8 cellular contexts compared by ENCODE assay signal in the genomic region with DNA sequence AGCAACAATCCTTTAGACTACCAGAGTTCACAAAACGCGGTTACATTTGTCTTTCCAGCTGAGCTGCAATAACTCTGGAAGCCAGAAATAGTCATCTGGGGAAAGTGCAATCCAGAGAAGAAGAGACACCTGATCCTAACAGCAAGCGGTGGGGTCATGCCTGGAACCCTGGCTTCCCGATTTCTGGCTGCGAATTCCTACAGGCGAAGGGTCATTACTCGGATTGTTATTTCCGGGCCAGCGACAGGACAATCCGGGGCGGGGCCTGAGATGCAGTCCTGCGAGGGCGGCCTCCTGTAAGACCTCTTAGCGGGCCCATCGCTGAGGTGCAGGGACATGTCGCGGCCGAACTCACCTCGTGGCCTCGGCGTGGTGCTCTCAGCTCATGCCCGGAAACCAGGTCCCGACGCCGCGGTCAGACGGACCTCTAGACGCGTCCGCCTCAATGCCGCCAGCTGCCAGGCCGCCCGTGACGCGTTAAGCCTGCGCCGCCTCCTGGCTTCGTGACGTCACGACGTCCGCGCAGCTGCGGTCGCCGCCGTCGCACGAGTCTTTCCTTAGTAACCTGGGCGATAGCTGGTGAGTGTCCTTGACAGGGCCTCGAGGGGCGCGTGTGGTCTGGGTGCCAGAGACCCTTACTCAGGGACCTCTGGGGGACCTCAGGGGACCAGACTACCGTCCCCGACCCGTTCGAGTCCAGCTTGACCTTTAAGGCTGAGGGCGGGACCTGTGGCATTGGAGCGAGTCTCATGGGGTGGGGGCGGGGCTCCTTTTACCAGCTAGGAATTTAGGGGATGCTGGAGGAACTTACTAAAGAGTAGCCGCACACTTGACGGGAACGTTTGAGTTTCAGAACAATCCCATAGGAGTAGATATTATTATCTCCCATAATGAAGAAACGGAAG. TPM values are rescaled to one million over a fixed set of nuclear protein-coding genes. Genes with fewer than 3 reads are reported as not detected.
DNase-seq lines count a peak whose midpoint lies in the region; ATAC-seq and FAIRE-seq lines count a peak whose summit lies in the region.

MRRF (plus strand) TSS at position 523 of the 905 bp plus-strand sequence. CDS start 6,010 bp downstream, outside the sequence.
RBM18 (minus strand) TSS at position 481 of the 905 bp plus-strand sequence. CDS start 3,348 bp downstream, outside the sequence.

- intact Hi-C loops in T-helper 2 cell treated with Interferon-gamma antibody and Interleukin-4, amounts not matched to agents 100 ng/mL and 5 ng/mL, for 36 hours (cut with micrococcal nuclease), result loop anchor here (1.0 to 10.0 kb wide), 6 partner anchors 52 to 640 kb away; partner anchors contain the start of genes MORN5, NDUFA8, PDCL and RC3H2
- intact Hi-C loops in right cardiac atrium (cut with DNase I), result loop anchor here in 1 of 4 donors (10.0 kb wide), 1 partner anchor 80 kb away; no protein-coding TSS in a partner anchor

- ATAC-seq in GM18498 (IDR thresholded peaks at IDR 0.05; ENCODE audit: unreplicated experiment) (peak; percentile 84), HG02852 (IDR thresholded peaks at IDR 0.05; ENCODE audit: unreplicated experiment) (peak; percentile 87), right cardiac atrium (peak; percentile 91 to 96)

- peak within 1 kb of the TSS; percentile 74 for H3K27ac ChIP-seq in right cardiac atrium (ENCODE audit: low read length)

- WGBS in right cardiac atrium, result under 1% methylated on average over 64 of the region's 64 CpGs

- no peaks in the 10 kb centered on the region for H3K27me3 ChIP-seq in right cardiac atrium (ENCODE audit: control insufficient read depth, insufficient read depth)

- peaks cover 7% of the 10 kb centered on the region for H3K4me1 ChIP-seq in right cardiac atrium (ENCODE audit: control insufficient read depth, insufficient read depth, low read length)

- H3K4me3 ChIP-seq in right cardiac atrium (ENCODE audit: low read length), result peak within 1 kb of the TSS; percentile 48

- DNase-seq in NCI-H146 (lab: John Stamatoyannopoulos, UW) (peak; percentile 85), anterior cingulate cortex (lab: John Stamatoyannopoulos, UW) (peak; percentile 21 to 90 (median 83)), right cardiac atrium (peak; percentile 90 to 96 (median 96)), pulmonary artery endothelial cell (ENCODE audit: low read depth, low spot score) (peak; percentile 82), urothelium cell line (ENCODE audit: low spot score) (peak; percentile 91)

- peak; percentile 61 for FAIRE-seq in urothelium cell line (lab: Jason Lieb, UNC)

- no peaks in the 10 kb centered on the region for H3K9me3 ChIP-seq in right cardiac atrium (ENCODE audit: control insufficient read depth, low read length)

RNA-seq across cellular contexts. Expression of gene MRRF, which starts in this region (rescaled TPM):
- total RNA-seq in T-helper 2 cell treated with Interferon-gamma antibody and Interleukin-4, amounts not matched to agents 100 ng/mL and 5 ng/mL, for 36 hours, result 37.7 and 39.9 TPM in 2 replicates
- total RNA-seq in right cardiac atrium, result 10 to 100 TPM; 24.9 to 33.8 (median 28.7) TPM
- 23.1 TPM for polyA plus RNA-seq in right cardiac atrium
- total RNA-seq in pulmonary artery endothelial cell, result 41.3 and 42.6 TPM in 2 replicates

RNA-seq across cellular contexts. Expression of gene RBM18, which starts in this region (rescaled TPM):
- total RNA-seq in T-helper 2 cell treated with Interferon-gamma antibody and Interleukin-4, amounts not matched to agents 100 ng/mL and 5 ng/mL, for 36 hours, result 24.0 and 24.5 TPM in 2 replicates
- 10 to 100 TPM; 30.4 to 36.2 (median 33.2) TPM for total RNA-seq in right cardiac atrium
- 13.8 TPM for polyA plus RNA-seq in right cardiac atrium
- 6.9 and 11.3 TPM in 2 replicates for total RNA-seq in pulmonary artery endothelial cell

Comparison
In these comparisons a context has a peak if more than half of its experiments do, and no peak if none do; other contexts are left out.
1. Peak in every context shown above with its lines: DNase-seq, ATAC-seq, H3K4me3 ChIP-seq and H3K27ac ChIP-seq.